ENCODE assay signal across 22 cellular contexts in genomic region chr6:142523485-142523884, GRCh38.
DNase-seq lines count a peak whose midpoint lies in the region; ATAC-seq and TF ChIP-seq lines count a peak whose summit lies in the region.
"Had no signal": no experiment of that assay in that cellular context is flagged by ENCODE, and none has a peak within 500 bp of the region (broad histone marks: within the 10 kb centered on the region; RNA-seq: fewer than 3 reads in every experiment).

No MANE protein-coding gene starts in this region.

- H3K4me1 Mint-ChIP-seq in brain, result peaks cover 13% of the 10 kb centered on the region
- H3K4me1 Mint-ChIP-seq: WTC11 had no signal

- H3K4me3 ChIP-seq in fibroblast of villous mesenchyme (ENCODE audit: low read depth, low read length), result no peak overlapping the region
- H3K4me3 ChIP-seq: adrenal gland had no signal

- H3K27me3 Mint-ChIP-seq in brain, result no peaks in the 10 kb centered on the region
- H3K27me3 Mint-ChIP-seq: CD4-positive, alpha-beta T cell had no signal

- TF ChIP-seq CTCF in brain (conservative IDR thresholded peaks at IDR 0.05) (no peak), fibroblast of villous mesenchyme (IDR thresholded peaks at IDR 0.05; ENCODE audit: insufficient read depth, low read depth, low read length) (no peak)

- ATAC-seq in GM21526 (IDR thresholded peaks at IDR 0.05; ENCODE audit: low FRiP score, unreplicated experiment) (no peak), GM18909 (IDR thresholded peaks at IDR 0.05; ENCODE audit: poor library complexity, unreplicated experiment) (no peak), GM18868 (IDR thresholded peaks at IDR 0.05; ENCODE audit: unreplicated experiment) (no peak)
- ATAC-seq: naive thymus-derived CD8-positive, alpha-beta T cell; WTC11 had no signal

- H3K36me3 Mint-ChIP-seq in brain, result no peaks in the 10 kb centered on the region
- H3K36me3 Mint-ChIP-seq: naive thymus-derived CD8-positive, alpha-beta T cell; WTC11 had no signal

- H3K4me3 Mint-ChIP-seq in brain, result peak overlapping the region in 1 of 5 experiments; percentile 52
- H3K4me3 Mint-ChIP-seq: CD4-positive, alpha-beta T cell; naive thymus-derived CD8-positive, alpha-beta T cell; WTC11 had no signal

- peak overlapping the region in 3 of 5 experiments; percentile 8 to 44 (median 33) for H3K27ac Mint-ChIP-seq in brain
- H3K27ac Mint-ChIP-seq: CD4-positive, alpha-beta T cell; naive thymus-derived CD8-positive, alpha-beta T cell; WTC11 had no signal

- DNase-seq in DMS79 (lab: John Stamatoyannopoulos, UW) (peak; percentile 46), NCI-H1105 (lab: John Stamatoyannopoulos, UW) (peak; percentile 3), fibroblast of villous mesenchyme (ENCODE audit: low read depth) (peak; percentile 48), AG20443 (ENCODE audit: low spot score) (no peak)
- DNase-seq: activated CD4-positive, alpha-beta T cell treated with anti-CD3 and anti-CD28 coated beads, Interleukin-2, amount 50 U/mL, for 4 hours; activated CD8-positive, alpha-beta memory T cell treated with anti-CD3 and anti-CD28 coated beads, Interleukin-2, amount 50 U/mL, for 48 hours; activated effector memory CD4-positive, alpha-beta T cell treated with Interleukin-2 at 50 U/mL for 16 hours; adrenal gland; CD4-positive, alpha-beta T cell; central memory CD4-positive, alpha-beta T cell; GDM1; KBM-7; naive thymus-derived CD8-positive, alpha-beta T cell; NCI-H187 treated with DMSO at 0.1 percent for 48 hours; NCI-H510A; stimulated activated CD4-positive, alpha-beta T cell treated with anti-CD3 and anti-CD28 coated beads, Interleukin-2, amount 100 ng/mL, for 48 hours; stimulated activated naive CD4-positive, alpha-beta T cell had no signal

- peaks cover 0 to 17% (median 0%) of the 10 kb centered on the region in 5 experiments for H3K9me3 Mint-ChIP-seq in brain
- H3K9me3 Mint-ChIP-seq: CD4-positive, alpha-beta T cell had no signal
